In the genomic region with DNA sequence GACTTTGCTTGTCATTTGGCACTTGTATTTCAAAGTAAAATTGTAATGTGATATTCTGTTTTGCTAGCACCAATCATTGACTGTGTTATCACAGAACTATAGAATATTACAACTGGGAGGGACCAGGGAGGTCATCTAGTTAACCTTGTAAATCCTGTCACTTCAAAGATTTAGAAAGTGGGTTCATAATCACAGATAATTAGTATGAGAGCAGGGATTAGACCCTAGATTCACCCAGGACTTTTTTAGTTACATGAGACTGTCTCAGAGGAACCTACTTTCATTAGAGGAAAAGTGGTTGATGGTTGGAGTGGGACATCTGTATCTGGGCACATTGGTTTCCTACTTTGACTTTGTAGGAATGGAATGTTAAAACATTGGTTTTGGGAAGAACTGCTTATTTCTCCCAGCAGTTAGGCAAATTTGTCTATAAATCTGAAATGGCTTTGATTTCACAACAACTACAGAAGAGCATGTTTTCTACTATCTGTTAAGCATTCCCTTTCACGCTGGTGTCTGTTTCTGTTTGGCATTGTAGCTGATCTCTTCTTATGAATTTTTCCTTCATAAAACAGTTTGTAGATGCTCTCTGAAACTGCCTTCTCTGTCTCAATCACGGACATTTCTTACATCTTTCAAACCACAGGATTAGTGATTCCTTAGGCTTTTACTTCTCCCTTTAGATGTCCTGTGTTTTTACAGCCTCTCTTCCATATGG, we compare ENCODE assay signal across 24 cellular contexts.
DNase-seq lines count a peak whose midpoint lies in the region; ATAC-seq and TF ChIP-seq lines count a peak whose summit lies in the region.
"Had no signal": no experiment of that assay in that cellular context is flagged by ENCODE, and none has a peak within 500 bp of the region (broad histone marks: within the 10 kb centered on the region; RNA-seq: fewer than 3 reads in every experiment).

No MANE protein-coding gene starts in this region.

- peaks cover 0 to 66% (median 26%) of the 10 kb centered on the region in 6 donors for H3K36me3 ChIP-seq in spleen
- H3K36me3 ChIP-seq in BE2C: no peaks in the 10 kb centered on the region

- peaks cover 12% of the 10 kb centered on the region for H3K4me1 Mint-ChIP-seq in activated naive CD8-positive, alpha-beta T cell (ENCODE audit: low read depth)
- peaks cover 6% of the 10 kb centered on the region for H3K4me1 Mint-ChIP-seq in activated naive CD8-positive, alpha-beta T cell treated with anti-CD3 and anti-CD28 coated beads, Interleukin-2, amount 50 U/mL, for 24 hours
- peaks cover 7% of the 10 kb centered on the region for H3K4me1 Mint-ChIP-seq in T-helper 17 cell

- no peak for TF ChIP-seq POLR2A in spleen (IDR thresholded peaks at IDR 0.05)

- H3K4me3 Mint-ChIP-seq in activated naive CD8-positive, alpha-beta T cell: no peak overlapping the region
- no peak overlapping the region for H3K4me3 Mint-ChIP-seq in activated naive CD8-positive, alpha-beta T cell treated with anti-CD3 and anti-CD28 coated beads, Interleukin-2, amount 50 U/mL, for 24 hours
- H3K4me3 Mint-ChIP-seq in T-helper 17 cell: peak overlapping the region; percentile 36
- H3K4me3 Mint-ChIP-seq: activated T-cell treated with anti-CD3 and anti-CD28 coated beads, Interleukin-2, amount 50 U/mL, for 72 hours had no signal

- TF ChIP-seq CTCF in spleen (IDR thresholded peaks at IDR 0.05 in 8 of 11, conservative IDR thresholded peaks at IDR 0.05 in 3 of 11): no peak
- no peak for TF ChIP-seq CTCF in BE2C (IDR thresholded peaks at IDR 0.05; ENCODE audit: low read depth, low read length)

- no peaks in the 10 kb centered on the region for H3K36me3 Mint-ChIP-seq in activated naive CD8-positive, alpha-beta T cell
- H3K36me3 Mint-ChIP-seq in activated naive CD8-positive, alpha-beta T cell treated with anti-CD3 and anti-CD28 coated beads, Interleukin-2, amount 50 U/mL, for 24 hours (ENCODE audit: low read depth): no peaks in the 10 kb centered on the region
- no peaks in the 10 kb centered on the region for H3K36me3 Mint-ChIP-seq in T-helper 17 cell (ENCODE audit: low read depth)
- H3K36me3 Mint-ChIP-seq: activated naive CD4-positive, alpha-beta T cell treated with anti-CD3 and anti-CD28 coated beads, Interleukin-2, amount 50 U/mL, for 72 hours had no signal

- WGBS in spleen, 5 donors: 83 to 94% (median 88%) methylated on average over 2 of the region's 2 CpGs

- intact Hi-C loops in spleen (cut with DNase I; ENCODE audit: low total_unique reads): no loop called here

- H3K9me3 ChIP-seq in T-helper 17 cell (ENCODE audit: control insufficient read depth, low read length, poor library complexity, severe bottlenecking) (no peaks in the 10 kb centered on the region), spleen (no peaks in the 10 kb centered on the region), BE2C (no peaks in the 10 kb centered on the region)

- no peak overlapping the region for H3K27ac ChIP-seq in spleen
- H3K27ac ChIP-seq: brain microvascular endothelial cell, C4-2B, coronary artery, hepatocyte had no signal

- DNase-seq in activated naive CD8-positive, alpha-beta T cell treated with anti-CD3 and anti-CD28 coated beads, Interleukin-2, amount 50 U/mL, for 24 hours: no peak
- DNase-seq in T-helper 17 cell: no peak
- DNase-seq in fibroblast of peridontal ligament (ENCODE audit: extremely low read depth): peak; percentile 57
- DNase-seq in spleen: no peak
- no peak for DNase-seq in amniotic stem cell (lab: John Stamatoyannopoulos, UW)
- no peak for DNase-seq in BE2C
- no peak for DNase-seq in hepatic stellate cell (ENCODE audit: low spot score)
- DNase-seq: activated T-cell treated with anti-CD3 and anti-CD28 coated beads, Interleukin-2, amount 50 U/mL, for 72 hours; brain microvascular endothelial cell; GF-D8; Kasumi-1; NCI-H187 treated with DMSO at 0.1 percent for 48 hours; NCI-H446 treated with DMSO at 0.1 percent for 48 hours; nucleus accumbens; RPMI8226; T1000 had no signal

- peak overlapping the region; percentile 51 for H3K27ac Mint-ChIP-seq in activated naive CD8-positive, alpha-beta T cell
- no peak overlapping the region for H3K27ac Mint-ChIP-seq in activated naive CD8-positive, alpha-beta T cell treated with anti-CD3 and anti-CD28 coated beads, Interleukin-2, amount 50 U/mL, for 24 hours
- peak overlapping the region; percentile 79 for H3K27ac Mint-ChIP-seq in T-helper 17 cell
- H3K27ac Mint-ChIP-seq: activated naive CD4-positive, alpha-beta T cell treated with anti-CD3 and anti-CD28 coated beads, Interleukin-2, amount 50 U/mL, for 72 hours; activated T-cell treated with anti-CD3 and anti-CD28 coated beads, Interleukin-2, amount 50 U/mL, for 72 hours had no signal

- no peak for ATAC-seq in activated naive CD8-positive, alpha-beta T cell treated with anti-CD3 and anti-CD28 coated beads, Interleukin-2, amount 50 U/mL, for 24 hours
- ATAC-seq in T-helper 17 cell: no peak
- ATAC-seq: activated CD4-positive, CD25-positive, alpha-beta regulatory T cell treated with anti-CD3 and anti-CD28 coated beads, Interleukin-2, amount 50 U/mL, for 24 hours; activated naive CD4-positive, alpha-beta T cell treated with anti-CD3 and anti-CD28 coated beads, Interleukin-2, amount 50 U/mL, for 72 hours; activated T-cell treated with anti-CD3 and anti-CD28 coated beads, Interleukin-2, amount 50 U/mL, for 72 hours; SK-N-SH treated with all-trans-retinoic acid at 6 μM for 48 hours had no signal

- no peaks in the 10 kb centered on the region for H3K9me3 Mint-ChIP-seq in activated naive CD8-positive, alpha-beta T cell (ENCODE audit: low read depth)
- H3K9me3 Mint-ChIP-seq in activated naive CD8-positive, alpha-beta T cell treated with anti-CD3 and anti-CD28 coated beads, Interleukin-2, amount 50 U/mL, for 24 hours: no peaks in the 10 kb centered on the region
- H3K9me3 Mint-ChIP-seq: activated naive CD4-positive, alpha-beta T cell treated with anti-CD3 and anti-CD28 coated beads, Interleukin-2, amount 50 U/mL, for 72 hours; activated T-cell treated with anti-CD3 and anti-CD28 coated beads, Interleukin-2, amount 50 U/mL, for 72 hours had no signal

- no peaks in the 10 kb centered on the region for H3K4me1 ChIP-seq in spleen
- H3K4me1 ChIP-seq in BE2C: no peaks in the 10 kb centered on the region

- no peaks in the 10 kb centered on the region for H3K27me3 ChIP-seq in spleen (replicated peaks in 1 of 7)
- no peaks in the 10 kb centered on the region for H3K27me3 ChIP-seq in BE2C
- H3K27me3 ChIP-seq: brain microvascular endothelial cell, hepatocyte had no signal

- no peaks in the 10 kb centered on the region for H3K27me3 Mint-ChIP-seq in activated naive CD8-positive, alpha-beta T cell
- H3K27me3 Mint-ChIP-seq in activated naive CD8-positive, alpha-beta T cell treated with anti-CD3 and anti-CD28 coated beads, Interleukin-2, amount 50 U/mL, for 24 hours: no peaks in the 10 kb centered on the region
- no peaks in the 10 kb centered on the region for H3K27me3 Mint-ChIP-seq in T-helper 17 cell

- no peak overlapping the region for H3K4me3 ChIP-seq in spleen
- no peak overlapping the region for H3K4me3 ChIP-seq in BE2C (ENCODE audit: low read depth, low read length)
- H3K4me3 ChIP-seq: coronary artery, hepatocyte, lung had no signal
